In the genomic region with DNA sequence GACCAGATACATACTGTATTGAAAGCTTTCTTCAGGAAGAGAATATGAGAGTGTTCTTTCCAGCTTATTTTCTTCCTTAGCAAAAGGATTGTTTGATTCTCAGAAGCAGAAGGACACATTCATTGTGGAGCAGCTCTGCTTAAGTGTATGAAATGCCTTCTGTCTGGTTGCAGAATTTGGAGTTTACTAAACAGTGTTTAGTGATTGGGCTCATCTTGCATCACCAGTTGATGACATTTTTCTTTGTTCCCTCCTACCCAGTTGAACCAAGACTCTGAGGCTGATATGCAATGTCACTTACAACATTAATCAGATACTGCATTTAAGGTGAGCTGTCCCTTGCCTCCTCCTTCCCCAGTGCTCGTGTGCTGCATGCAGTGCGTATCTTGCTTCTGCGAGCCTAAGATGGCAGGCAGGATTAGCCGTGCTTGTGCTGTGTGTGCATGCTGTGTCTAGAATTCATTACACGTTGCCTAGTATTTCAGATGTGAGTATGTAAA, we compare ENCODE assay signal across 8 cellular contexts. TPM values are rescaled to one million over a fixed set of nuclear protein-coding genes. Genes with fewer than 3 reads are reported as not detected.
A peak's percentile ranks its signal among the peaks of the same experiment; 100 is the strongest.
DNase-seq lines count a peak whose midpoint lies in the region; ATAC-seq and TF ChIP-seq lines count a peak whose summit lies in the region.

No MANE protein-coding gene starts in this region.

- H3K36me3 Mint-ChIP-seq in CD14-positive monocyte, result no peaks in the 10 kb centered on the region

- no peak overlapping the region for H3K27ac Mint-ChIP-seq in CD14-positive monocyte

- H3K36me3 ChIP-seq in effector memory CD4-positive, alpha-beta T cell (ENCODE audit: control insufficient read depth, insufficient read depth, low read length), result no peaks in the 10 kb centered on the region

- intact Hi-C loops in CD14-positive monocyte (cut with micrococcal nuclease), result no loop called here

- ATAC-seq in GM19351 (IDR thresholded peaks at IDR 0.05; ENCODE audit: unreplicated experiment), result peak; percentile 37

- no peaks in the 10 kb centered on the region for H3K9me3 ChIP-seq in effector memory CD4-positive, alpha-beta T cell (ENCODE audit: control insufficient read depth, low read length)

- H3K27me3 Mint-ChIP-seq in CD14-positive monocyte (ENCODE audit: low read depth in 3 of 3), result peaks cover 0 to 1% (median 1%) of the 10 kb centered on the region in 3 donors

- no peaks in the 10 kb centered on the region for H3K27me3 ChIP-seq in effector memory CD4-positive, alpha-beta T cell (replicated peaks; ENCODE audit: control insufficient read depth, insufficient read depth, low read length, poor library complexity, severe bottlenecking)

- peak overlapping the region; percentile 34 for H3K4me3 ChIP-seq in effector memory CD4-positive, alpha-beta T cell (ENCODE audit: insufficient read depth, low read depth, low read length, poor library complexity, severe bottlenecking)
- peak overlapping the region; percentile 0 to 32 (median 16) for H3K4me3 ChIP-seq in skin epidermis

- TF ChIP-seq CTCF in CD14-positive monocyte (IDR thresholded peaks at IDR 0.05), result no peak

- H3K4me1 Mint-ChIP-seq in CD14-positive monocyte, result peaks cover 3% of the 10 kb centered on the region

- DNase-seq in NCI-H1930 (lab: John Stamatoyannopoulos, UW), result peak; percentile 28 to 33
- no peak for DNase-seq in effector memory CD4-positive, alpha-beta T cell
- no peak for DNase-seq in LoVo (ENCODE audit: low spot score)
- no peak for DNase-seq in CD1c-positive myeloid dendritic cell (ENCODE audit: extremely low spot score)
- no peak for DNase-seq in germinal center (ENCODE audit: low spot score)
- no peak for DNase-seq in CD14-positive monocyte (ENCODE audit: low spot score)

- peak overlapping the region; percentile 48 for H3K27ac ChIP-seq in effector memory CD4-positive, alpha-beta T cell (ENCODE audit: insufficient read depth, low read length, poor library complexity, severe bottlenecking)
- peak overlapping the region in 17 of 21 experiments; percentile 23 to 85 (median 55) for H3K27ac ChIP-seq in skin epidermis

- H3K4me1 ChIP-seq in effector memory CD4-positive, alpha-beta T cell (ENCODE audit: control insufficient read depth, insufficient read depth, low read length, poor library complexity, severe bottlenecking), result no peaks in the 10 kb centered on the region

- H3K9me3 Mint-ChIP-seq in CD14-positive monocyte, result no peaks in the 10 kb centered on the region

- no peak overlapping the region for H3K4me3 Mint-ChIP-seq in CD14-positive monocyte

RNA-seq across cellular contexts. Expression of gene ZBTB38, which starts 18.4 kb away (rescaled TPM):
- polyA plus RNA-seq in CD14-positive monocyte, result 10 to 100 TPM; 19.0 to 28.5 TPM

Comparison
In these comparisons a context has a peak if more than half of its experiments do, and no peak if none do; other contexts are left out.
1. DNase-seq: peak in NCI-H1930 (2 of 2); none in effector memory CD4-positive, alpha-beta T cell (0 of 3), LoVo (single experiment), CD1c-positive myeloid dendritic cell (single experiment), germinal center (single experiment) and CD14-positive monocyte (single experiment).